In genomic region chr14:64995291-64995690, GRCh38 we compare ENCODE assay signal across 29 cellular contexts. TPM values are rescaled to one million over a fixed set of nuclear protein-coding genes. Genes with fewer than 3 reads are reported as not detected.
"Had no signal": no experiment of that assay in that cellular context is flagged by ENCODE, and none has a peak within 500 bp of the region (broad histone marks: within the 10 kb centered on the region; RNA-seq: fewer than 3 reads in every experiment).

No MANE protein-coding gene starts in this region.

- H3K4me2 ChIP-seq: neural progenitor cell had no signal

- H3K4me3 ChIP-seq: heart left ventricle, lower lobe of right lung, neural progenitor cell, ovary, prostate gland, spleen, suprapubic skin, thoracic aorta, tibial artery, upper lobe of left lung had no signal

- H3K4me1 ChIP-seq: lower lobe of right lung, tibial artery had no signal

- ATAC-seq: heart left ventricle; left cardiac atrium; left lobe of liver; lower lobe of right lung; natural killer cell; right cardiac atrium; sciatic nerve; stimulated activated effector memory CD8-positive, alpha-beta T cell treated with anti-CD3 and anti-CD28 coated beads, Interleukin-12 subunit alpha, Interleukin-12 subunit beta, amount 100 ng/mL, for 72 hours had no signal

- H2AFZ ChIP-seq: neural progenitor cell had no signal

- H3K27me3 ChIP-seq: heart left ventricle, neural progenitor cell, ovary, spleen, suprapubic skin, tibial artery, upper lobe of left lung had no signal

- H3K36me3 ChIP-seq: heart left ventricle, lower lobe of right lung, neural progenitor cell, ovary, prostate gland, spleen, suprapubic skin, thoracic aorta, tibial artery, upper lobe of left lung had no signal

- DNase-seq: heart left ventricle; kidney glomerular epithelial cell; left cardiac atrium; lower lobe of right lung; mammary epithelial cell; mesendoderm; naive B cell; natural killer cell; nephron progenitor cell; ovary; posterior cingulate gyrus; retina; right cardiac atrium; small intestine; spleen; stimulated activated CD4-positive, alpha-beta T cell treated with anti-CD3 and anti-CD28 coated beads, Interleukin-4, amount 100 ng/mL, for 24 hours; stimulated activated naive CD4-positive, alpha-beta T cell; tibial artery; upper lobe of left lung had no signal

- H3K27ac ChIP-seq: lower lobe of right lung, neural progenitor cell, ovary, prostate gland, suprapubic skin, thoracic aorta, tibial artery, upper lobe of left lung had no signal

- H3K9me3 ChIP-seq: heart left ventricle, lower lobe of right lung, ovary, prostate gland, spleen, suprapubic skin, thoracic aorta, tibial artery, upper lobe of left lung had no signal

- H3K9ac ChIP-seq: neural progenitor cell had no signal

RNA-seq across cellular contexts. Expression of gene GPX2, which starts 52.7 kb away (rescaled TPM):
- total RNA-seq: heart left ventricle, left cardiac atrium, lower lobe of right lung, mononuclear cell, natural killer cell, omental fat pad, right cardiac atrium, sciatic nerve, spleen, subcutaneous adipose tissue had no signal
- polyA plus RNA-seq: ovary had no signal
